Comparison of ENCODE assay signal across 17 cellular contexts in the genomic region with DNA sequence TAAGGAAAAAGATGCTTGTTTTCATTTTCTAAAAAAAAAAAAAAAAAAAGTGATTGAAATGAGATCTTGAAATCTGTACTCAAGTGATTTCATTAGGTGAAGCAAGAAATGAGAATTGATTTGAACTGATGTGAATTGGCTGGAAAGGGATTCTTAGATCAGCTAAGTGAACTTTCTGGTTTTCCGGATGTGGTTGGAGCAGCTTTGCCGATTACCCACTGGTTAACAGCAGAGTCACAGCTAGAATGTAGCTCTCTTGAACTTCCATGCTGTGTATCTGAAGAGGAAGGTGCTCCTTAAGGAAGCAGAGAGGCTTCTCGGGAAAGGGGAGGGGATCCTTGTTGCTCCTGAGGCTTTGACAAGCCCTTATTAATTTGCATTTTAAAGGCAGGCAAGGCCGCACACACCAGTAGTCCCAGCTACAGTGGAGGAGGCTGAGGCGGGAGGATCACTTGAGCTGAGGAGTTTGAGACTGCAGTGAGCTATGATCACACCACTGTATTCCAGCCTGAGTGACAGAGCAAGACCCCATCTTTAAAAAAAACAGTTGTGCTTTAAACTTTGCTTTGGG. TPM values are rescaled to one million over a fixed set of nuclear protein-coding genes. Genes with fewer than 3 reads are reported as not detected.
DNase-seq lines count a peak whose midpoint lies in the region; ATAC-seq, FAIRE-seq and TF ChIP-seq lines count a peak whose summit lies in the region.
"Had no signal": no experiment of that assay in that cellular context is flagged by ENCODE, and none has a peak within 500 bp of the region (broad histone marks: within the 10 kb centered on the region; RNA-seq: fewer than 3 reads in every experiment).

No MANE protein-coding gene starts in this region.

- no peaks in the 10 kb centered on the region for H3K9me3 Mint-ChIP-seq in activated B cell treated with CpG ODN at 0.5 μM for 24 hours
- H3K9me3 Mint-ChIP-seq: IgD-negative memory B cell had no signal

- DNase-seq in cardiac muscle cell (ENCODE audit: low read depth in 1 of 2, low spot score in 1 of 2) (no peak), left ventricle myocardium superior (no peak), activated B cell treated with CpG ODN at 0.5 μM for 24 hours (no peak), iPS DF 4.7 (ENCODE audit: extremely low read depth, low spot score) (peak; percentile 7), RCC 7860 (ENCODE audit: low spot score) (no peak), SKM-1 treated with dmso at 0.1 percent for 144 hours (lab: John Stamatoyannopoulos, UW; ENCODE audit: unreplicated experiment) (no peak), activated gamma-delta T cell treated with Interleukin-2 at 50 U/mL for 16 hours (no peak)
- DNase-seq: DMS 273 treated with DMSO at 0.1 percent for 48 hours; NCI-H1105 treated with DMSO at 0.1 percent for 48 hours; NCI-H2227 treated with DMSO at 0.1 percent for 48 hours; spleen; stimulated activated naive CD4-positive, alpha-beta T cell treated with Interleukin-2 at 50 U/mL for 16 hours had no signal

- no peak for TF ChIP-seq CTCF in cardiac muscle cell (IDR thresholded peaks at IDR 0.05; ENCODE audit: low read depth, low read length)
- no peak for TF ChIP-seq CTCF in activated B cell treated with CpG ODN at 0.5 μM for 24 hours (IDR thresholded peaks at IDR 0.05)

- H3K4me3 Mint-ChIP-seq in activated B cell treated with CpG ODN at 0.5 μM for 24 hours = no peak overlapping the region

- intact Hi-C loops in left ventricle myocardium superior (cut with micrococcal nuclease) = no loop called here
- intact Hi-C loops in activated B cell treated with CpG ODN at 0.5 μM for 24 hours (cut with micrococcal nuclease) = no loop called here

- H3K27ac ChIP-seq in cardiac muscle cell = peak overlapping the region; percentile 43
- H3K27ac ChIP-seq: breast epithelium, RWPE1 had no signal

- peaks cover 56% of the 10 kb centered on the region for H3K36me3 ChIP-seq in cardiac muscle cell

- peaks cover 15% of the 10 kb centered on the region for H3K4me1 Mint-ChIP-seq in activated B cell treated with CpG ODN at 0.5 μM for 24 hours

- H3K4me1 ChIP-seq in cardiac muscle cell (ENCODE audit: low read depth) = no peaks in the 10 kb centered on the region

- CTCF ChIA-PET in activated B cell treated with CpG ODN at 0.5 μM for 24 hours (lab: Charles Lee) = no interaction called here

- no peaks in the 10 kb centered on the region for H3K27me3 ChIP-seq in cardiac muscle cell
- H3K27me3 ChIP-seq: breast epithelium, spleen had no signal

- no peak for FAIRE-seq in RCC 7860 (lab: Jason Lieb, UNC)

- no peak overlapping the region for H3K4me3 ChIP-seq in cardiac muscle cell
- H3K4me3 ChIP-seq: breast epithelium, spleen had no signal

- POLR2A ChIA-PET in activated B cell treated with CpG ODN at 0.5 μM for 24 hours (lab: Charles Lee) = no interaction called here

- no peaks in the 10 kb centered on the region for H3K9me3 ChIP-seq in cardiac muscle cell (ENCODE audit: low read depth)
- H3K9me3 ChIP-seq: breast epithelium, spleen had no signal

- ATAC-seq in left ventricle myocardium superior = no peak
- no peak for ATAC-seq in activated B cell treated with CpG ODN at 0.5 μM for 24 hours (ENCODE audit: low read depth)
- no peak for ATAC-seq in GM18517 (IDR thresholded peaks at IDR 0.05; ENCODE audit: unreplicated experiment)
- ATAC-seq: activated CD4-positive, CD25-positive, alpha-beta regulatory T cell treated with anti-CD3 and anti-CD28 coated beads, Interleukin-2, amount 50 U/mL, for 24 hours had no signal

- no peaks in the 10 kb centered on the region for H3K27me3 Mint-ChIP-seq in activated B cell treated with CpG ODN at 0.5 μM for 24 hours
- H3K27me3 Mint-ChIP-seq: IgD-negative memory B cell had no signal

- peaks cover 87% of the 10 kb centered on the region for H3K36me3 Mint-ChIP-seq in activated B cell treated with CpG ODN at 0.5 μM for 24 hours (ENCODE audit: low read depth)
- H3K36me3 Mint-ChIP-seq: IgD-negative memory B cell had no signal

- peak overlapping the region; percentile 41 for H3K27ac Mint-ChIP-seq in activated B cell treated with CpG ODN at 0.5 μM for 24 hours

RNA-seq across cellular contexts. Expression of a gene that starts 28.7 kb away (rescaled TPM):
- 1.1 and 1.4 TPM in 2 replicates for total RNA-seq in cardiac muscle cell
- 0.99 and 2.1 TPM in 2 replicates for polyA plus RNA-seq in cardiac muscle cell
- total RNA-seq in left ventricle myocardium superior = 8.7 TPM
- total RNA-seq in activated B cell treated with CpG ODN at 0.5 μM for 24 hours = 8.7 and 11.8 TPM in 2 replicates

RNA-seq across cellular contexts. Expression of a gene that starts 55.0 kb away (rescaled TPM):
- total RNA-seq in cardiac muscle cell = 25.3 and 28.5 TPM in 2 replicates
- 13.8 and 17.7 TPM in 2 replicates for polyA plus RNA-seq in cardiac muscle cell
- 141 TPM for total RNA-seq in left ventricle myocardium superior
- 16.7 and 18.9 TPM in 2 replicates for total RNA-seq in activated B cell treated with CpG ODN at 0.5 μM for 24 hours
